In genomic region chr2:127637236-127637630, GRCh38 we compare ENCODE assay signal across 13 cellular contexts. TPM values are rescaled to one million over a fixed set of nuclear protein-coding genes. Genes with fewer than 3 reads are reported as not detected.
DNase-seq lines count a peak whose midpoint lies in the region; ATAC-seq and TF ChIP-seq lines count a peak whose summit lies in the region.
"Had no signal": no experiment of that assay in that cellular context is flagged by ENCODE, and none has a peak within 500 bp of the region (broad histone marks: within the 10 kb centered on the region; RNA-seq: fewer than 3 reads in every experiment).

No MANE protein-coding gene starts in this region.

- peak overlapping the region; percentile 53; the same call in 1 of the 2 replicates for H3K4me2 ChIP-seq in SK-N-SH

- no peak overlapping the region for H3K9ac ChIP-seq in SK-N-SH

- H3K4me1 ChIP-seq in SK-N-SH (ENCODE audit: control insufficient read depth in 1 of 2, insufficient read depth in 2 of 2, low read depth in 1 of 2, low read length in 1 of 2) (peaks cover 10 to 41% of the 10 kb centered on the region in 2 experiments; a peak in 3 of 4 replicates), tibial artery (peaks cover 0 to 48% (median 39%) of the 10 kb centered on the region in 4 donors)

- H2AFZ ChIP-seq in SK-N-SH (ENCODE audit: low read depth): no peak overlapping the region

- no peak overlapping the region for H3K4me3 Mint-ChIP-seq in dendritic cell treated with granulocyte-macrophage colony-stimulating factor and Interleukin-4, amounts not matched to agents 40 ng/mL and 50 ng/mL, for 4 days
- no peak overlapping the region for H3K4me3 Mint-ChIP-seq in mesothelial cell of epicardium
- H3K4me3 Mint-ChIP-seq: activated CD4-positive, alpha-beta T cell treated with anti-CD3 and anti-CD28 coated beads for 36 hours; nephron had no signal

- POLR2A ChIA-PET in SK-N-SH (lab: Yijun Ruan, JAX): no interaction called here

- peaks cover 85% of the 10 kb centered on the region for H3K4me1 Mint-ChIP-seq in dendritic cell treated with granulocyte-macrophage colony-stimulating factor and Interleukin-4, amounts not matched to agents 40 ng/mL and 50 ng/mL, for 4 days (ENCODE audit: low read depth)
- H3K4me1 Mint-ChIP-seq in mesothelial cell of epicardium: peaks cover 7% of the 10 kb centered on the region
- H3K4me1 Mint-ChIP-seq: nephron had no signal

- intact Hi-C loops in dendritic cell treated with granulocyte-macrophage colony-stimulating factor and Interleukin-4, amounts not matched to agents 40 ng/mL and 50 ng/mL, for 4 days (cut with micrococcal nuclease): loop anchor here (10.0 kb wide), 1 partner anchor 112 kb away; the partner anchor contains the start of gene IWS1
- intact Hi-C loops in tibial artery (cut with DNase I; ENCODE audit: low total_unique reads): loop anchor here (5.0 to 10.0 kb wide), 3 partner anchors 52 to 130 kb away; partner anchors contain the start of gene IWS1

- H3K36me3 ChIP-seq in SK-N-SH (replicated peaks in 1 of 2; ENCODE audit: control insufficient read depth in 1 of 2, insufficient read depth in 2 of 2, low read length in 1 of 2) (no peaks in the 10 kb centered on the region), tibial artery (peaks cover 17 to 42% (median 33%) of the 10 kb centered on the region in 3 donors)

- no peaks in the 10 kb centered on the region for H3K9me2 ChIP-seq in SK-N-SH

- no peaks in the 10 kb centered on the region for H4K20me1 ChIP-seq in SK-N-SH (ENCODE audit: insufficient read depth)

- no peaks in the 10 kb centered on the region for H3K36me3 Mint-ChIP-seq in dendritic cell treated with granulocyte-macrophage colony-stimulating factor and Interleukin-4, amounts not matched to agents 40 ng/mL and 50 ng/mL, for 4 days (ENCODE audit: low read depth)
- H3K36me3 Mint-ChIP-seq in mesothelial cell of epicardium: no peaks in the 10 kb centered on the region

- H3K27ac Mint-ChIP-seq in dendritic cell treated with granulocyte-macrophage colony-stimulating factor and Interleukin-4, amounts not matched to agents 40 ng/mL and 50 ng/mL, for 4 days: peak overlapping the region; percentile 89
- peak overlapping the region; percentile 25 for H3K27ac Mint-ChIP-seq in mesothelial cell of epicardium

- no peaks in the 10 kb centered on the region for H3K9me3 Mint-ChIP-seq in dendritic cell treated with granulocyte-macrophage colony-stimulating factor and Interleukin-4, amounts not matched to agents 40 ng/mL and 50 ng/mL, for 4 days
- no peaks in the 10 kb centered on the region for H3K9me3 Mint-ChIP-seq in mesothelial cell of epicardium
- H3K9me3 Mint-ChIP-seq: IgD-negative memory B cell, nephron had no signal

- H3K9me3 ChIP-seq in SK-N-SH (no peaks in the 10 kb centered on the region), tibial artery (no peaks in the 10 kb centered on the region)

- no peak for TF ChIP-seq CTCF in SK-N-SH (IDR thresholded peaks at IDR 0.05)
- no peak for TF ChIP-seq CTCF in mesothelial cell of epicardium (IDR thresholded peaks at IDR 0.05; ENCODE audit: unreplicated experiment)
- TF ChIP-seq CTCF in tibial artery (IDR thresholded peaks at IDR 0.05): no peak

- H3K27ac ChIP-seq in SK-N-SH (ENCODE audit: low read depth in 2 of 2, low read length in 1 of 2) (peak overlapping the region in 1 of 2 experiments; percentile 52; a peak in 2 of 4 replicates), tibial artery (peak overlapping the region; percentile 72 to 81)

- H3K27me3 ChIP-seq in SK-N-SH (ENCODE audit: insufficient read depth) (no peaks in the 10 kb centered on the region), tibial artery (no peaks in the 10 kb centered on the region)

- CTCF ChIA-PET in SK-N-SH (lab: Yijun Ruan, JAX): interaction anchor here (2.2 kb wide), 1 partner anchor 12 kb away, joined by 14 read pairs; no protein-coding TSS in a partner anchor

- H3K27me3 Mint-ChIP-seq in dendritic cell treated with granulocyte-macrophage colony-stimulating factor and Interleukin-4, amounts not matched to agents 40 ng/mL and 50 ng/mL, for 4 days: no peaks in the 10 kb centered on the region
- H3K27me3 Mint-ChIP-seq in mesothelial cell of epicardium (ENCODE audit: low read depth): no peaks in the 10 kb centered on the region
- H3K27me3 Mint-ChIP-seq: activated CD4-positive, alpha-beta T cell treated with anti-CD3 and anti-CD28 coated beads for 36 hours; IgD-negative memory B cell had no signal

- H3K4me3 ChIP-seq in SK-N-SH (ENCODE audit: low read depth in 2 of 2, low read length in 1 of 2) (no peak overlapping the region), tibial artery (no peak overlapping the region)

- TF ChIP-seq EP300 in SK-N-SH (IDR thresholded peaks at IDR 0.05; ENCODE audit: borderline replicate concordance in 1 of 2, low read depth in 1 of 2, low read length in 1 of 2): no peak

- ATAC-seq in SK-N-SH treated with all-trans-retinoic acid at 6 μM for 48 hours: no peak

- H3F3A ChIP-seq in SK-N-SH (replicated peaks; ENCODE audit: insufficient read depth): no peaks in the 10 kb centered on the region

- no peak for DNase-seq in SK-N-SH
- no peak for DNase-seq in mesothelial cell of epicardium (ENCODE audit: low spot score in 2 of 2, unreplicated experiment in 2 of 2)
- no peak for DNase-seq in tibial artery
- no peak for DNase-seq in NCI-H1105 (lab: John Stamatoyannopoulos, UW)
- DNase-seq in NCI-H446 (lab: John Stamatoyannopoulos, UW): no peak
- DNase-seq in activated CD4-positive, alpha-beta T cell treated with anti-CD3 and anti-CD28 coated beads, Interleukin-2, amount 50 U/mL, for 4 hours: no peak
- DNase-seq: activated CD4-positive, alpha-beta T cell treated with anti-CD3 and anti-CD28 coated beads for 36 hours; NCI-H2081; stimulated activated CD4-positive, alpha-beta T cell treated with anti-CD3 and anti-CD28 coated beads, Interleukin-4, amount 100 ng/mL, for 24 hours had no signal

- 85% methylated on average over 7 of the region's 13 CpGs for WGBS in SK-N-SH (ENCODE audit: low lambda C conversion rate)

- no peak for TF ChIP-seq RAD21 in SK-N-SH (IDR thresholded peaks at IDR 0.05; ENCODE audit: low read length)

- H3K79me2 ChIP-seq in SK-N-SH (ENCODE audit: insufficient read depth): no peaks in the 10 kb centered on the region

TF ChIP-seq in SK-N-SH, 30 proteins besides CTCF, POLR2A, EP300 and RAD21 (continues in another document):
- TF ChIP-seq EZH2phosphoT487 (IDR thresholded peaks at IDR 0.05; ENCODE audit: borderline replicate concordance, low read depth) (no peak), POLR2AphosphoS5 (IDR thresholded peaks at IDR 0.05; ENCODE audit: low read depth, low read length) (no peak), RCOR1 (IDR thresholded peaks at IDR 0.05; ENCODE audit: low read length) (no peak), TEAD4 (IDR thresholded peaks at IDR 0.05; ENCODE audit: borderline replicate concordance, insufficient read depth) (no peak), MEF2A (IDR thresholded peaks at IDR 0.05; ENCODE audit: borderline replicate concordance, low read depth) (no peak)

TF ChIP-seq in SK-N-SH treated with all-trans-retinoic acid at 6 μM for 48 hours, 23 proteins besides CTCF, POLR2A, EP300 and RAD21:
- TF ChIP-seq TCF4 (CRISPR knock-in tag; IDR thresholded peaks at IDR 0.05; ENCODE audit: borderline replicate concordance): no peak
- TF ChIP-seq PPARA (CRISPR knock-in tag; IDR thresholded peaks at IDR 0.05; ENCODE audit: borderline replicate concordance): no peak
- TF ChIP-seq ZNF565 (CRISPR knock-in tag; conservative IDR thresholded peaks at IDR 0.05; ENCODE audit: low read depth): no peak
- TF ChIP-seq CREB5 (CRISPR knock-in tag; IDR thresholded peaks at IDR 0.05; ENCODE audit: low read depth): no peak
- TF ChIP-seq ARNTL (CRISPR knock-in tag; IDR thresholded peaks at IDR 0.05; ENCODE audit: borderline replicate concordance, low read depth): no peak
- no peak for TF ChIP-seq GLIS3 (CRISPR knock-in tag; IDR thresholded peaks at IDR 0.05)
- TF ChIP-seq SNAI2 (CRISPR knock-in tag; IDR thresholded peaks at IDR 0.05): no peak
- TF ChIP-seq ZFP30 (CRISPR knock-in tag; IDR thresholded peaks at IDR 0.05): no peak
- no peak for TF ChIP-seq PATZ1 (CRISPR knock-in tag; IDR thresholded peaks at IDR 0.05; ENCODE audit: borderline replicate concordance)
- no peak for TF ChIP-seq CSDC2 (CRISPR knock-in tag; IDR thresholded peaks at IDR 0.05)
- TF ChIP-seq ZNF8 (CRISPR knock-in tag; IDR thresholded peaks at IDR 0.05): no peak
- TF ChIP-seq ESRRG (CRISPR knock-in tag; IDR thresholded peaks at IDR 0.05): no peak

RNA-seq across cellular contexts. Expression of gene GPR17, which starts 8.7 kb away (rescaled TPM):
- polyA plus RNA-seq in SK-N-SH (2012; rRNA removed): 0.03 TPM in 1 of 2 replicates, not detected in the other
- polyA plus RNA-seq in SK-N-SH (2012; cell fraction: cytosol; rRNA removed): not detected in 2 replicates
- polyA plus RNA-seq in SK-N-SH (2012; cell fraction: nucleus; rRNA removed): not detected in 2 replicates
- not detected in 3 replicates for total RNA-seq in mesothelial cell of epicardium
- total RNA-seq: activated CD4-positive, alpha-beta T cell treated with anti-CD3 and anti-CD28 coated beads for 36 hours had no signal
- polyA plus RNA-seq: IgD-negative memory B cell had no signal

RNA-seq across cellular contexts. Expression of gene LIMS2, which starts 38.1 kb away (rescaled TPM):
- polyA plus RNA-seq in SK-N-SH (2012; rRNA removed): 2.2 and 2.7 TPM in 2 replicates
- 1.3 and 1.8 TPM in 2 replicates for polyA plus RNA-seq in SK-N-SH (2012; cell fraction: cytosol; rRNA removed)
- polyA plus RNA-seq in SK-N-SH (2012; cell fraction: nucleus; rRNA removed): 13.9 and 22.5 TPM in 2 replicates
- total RNA-seq in mesothelial cell of epicardium: 11.9 to 13.0 TPM (median 11.9 TPM) in 3 replicates
